ENCODE assay signal across 17 cellular contexts in genomic region chr12:57099062-57099714, GRCh38. TPM values are rescaled to one million over a fixed set of nuclear protein-coding genes. Genes with fewer than 3 reads are reported as not detected.
DNase-seq lines count a peak whose midpoint lies in the region; ATAC-seq and TF ChIP-seq lines count a peak whose summit lies in the region.
"Had no signal": no experiment of that assay in that cellular context is flagged by ENCODE, and none has a peak within 500 bp of the region (broad histone marks: within the 10 kb centered on the region; RNA-seq: fewer than 3 reads in every experiment).

No MANE protein-coding gene starts in this region.

- CTCF ChIA-PET in CD8-positive, alpha-beta T cell (lab: Charles Lee) = interaction anchor here (1.3 to 7.5 kb wide), 5 partner anchors 9 to 30 kb away, joined by 3 to 57 read pairs (median 5); partner anchors contain the start of gene STAT6
- CTCF ChIA-PET in PC-9 (lab: Charles Lee) = no interaction called here

- H3F3A ChIP-seq in PC-9 (ENCODE audit: insufficient read depth, low read depth) = peaks cover 18% of the 10 kb centered on the region

- no peaks in the 10 kb centered on the region for H3K9me2 ChIP-seq in PC-9 (ENCODE audit: insufficient read depth)

- DNase-seq in A172 (ENCODE audit: low spot score) = peak; percentile 40
- no peak for DNase-seq in CD8-positive, alpha-beta T cell
- no peak for DNase-seq in activated naive CD4-positive, alpha-beta T cell treated with anti-CD3 and anti-CD28 coated beads, Interleukin-2, amount 50 U/mL, for 72 hours (ENCODE audit: low spot score in 2 of 2)
- DNase-seq in myocyte (ENCODE audit: low read depth) = peak; percentile 10
- no peak for DNase-seq in PC-9
- DNase-seq in KG1 (lab: John Stamatoyannopoulos, UW) = no peak
- DNase-seq in NCI-H526 treated with DMSO at 0.1 percent for 48 hours (lab: John Stamatoyannopoulos, UW) = no peak
- DNase-seq: dermis blood vessel endothelial cell; GF-D8; left colon; NCI-H2081; stimulated activated CD8-positive, alpha-beta memory T cell treated with anti-CD3 and anti-CD28 coated beads, Interleukin-4, amount 100 ng/mL, for 48 hours had no signal

- H3K4me3 ChIP-seq in CD8-positive, alpha-beta T cell (ENCODE audit: low read depth, low read length) = no peak overlapping the region
- H3K4me3 ChIP-seq in PC-9 = no peak overlapping the region
- H3K4me3 ChIP-seq: adrenal gland had no signal

- POLR2A ChIA-PET in CD8-positive, alpha-beta T cell (lab: Charles Lee) = interaction anchor here (1.3 to 15.9 kb wide), 3 partner anchors 10 to 20 kb away, joined by 6 to 244 read pairs (median 9); partner anchors contain the start of genes NAB2, NEMP1 and STAT6
- POLR2A ChIA-PET in PC-9 (lab: Charles Lee; ENCODE audit: unreplicated experiment) = no interaction called here

- H3K9me3 Mint-ChIP-seq in CD8-positive, alpha-beta T cell = no peaks in the 10 kb centered on the region
- H3K9me3 Mint-ChIP-seq in activated naive CD4-positive, alpha-beta T cell treated with anti-CD3 and anti-CD28 coated beads, Interleukin-2, amount 50 U/mL, for 72 hours = no peaks in the 10 kb centered on the region

- intact Hi-C loops in CD8-positive, alpha-beta T cell (cut with DNase I, micrococcal nuclease) = no loop called here
- intact Hi-C loops in PC-9 (cut with micrococcal nuclease; ENCODE audit: unreplicated experiment) = no loop called here

- peak overlapping the region; percentile 81 for H3K27ac Mint-ChIP-seq in CD8-positive, alpha-beta T cell
- peak overlapping the region; percentile 81 to 91 for H3K27ac Mint-ChIP-seq in activated naive CD4-positive, alpha-beta T cell treated with anti-CD3 and anti-CD28 coated beads, Interleukin-2, amount 50 U/mL, for 72 hours

- H3K27ac ChIP-seq in CD8-positive, alpha-beta T cell (ENCODE audit: low read depth, low read length) = no peak overlapping the region
- no peak overlapping the region for H3K27ac ChIP-seq in PC-9
- H3K27ac ChIP-seq: C4-2B had no signal

- no peaks in the 10 kb centered on the region for H3K79me2 ChIP-seq in PC-9 (ENCODE audit: low read depth)

- TF ChIP-seq CTCF in CD8-positive, alpha-beta T cell (IDR thresholded peaks at IDR 0.05) = no peak
- no peak for TF ChIP-seq CTCF in PC-9 (conservative IDR thresholded peaks at IDR 0.05)

- no peak overlapping the region for H2AFZ ChIP-seq in PC-9

- no peak overlapping the region for H3K4me3 Mint-ChIP-seq in CD8-positive, alpha-beta T cell

- no peaks in the 10 kb centered on the region for H3K27me3 ChIP-seq in CD8-positive, alpha-beta T cell (ENCODE audit: insufficient read depth, low read length)
- H3K27me3 ChIP-seq in PC-9 (ENCODE audit: insufficient read depth, low read depth) = no peaks in the 10 kb centered on the region
- H3K27me3 ChIP-seq: adrenal gland had no signal

- H3K36me3 Mint-ChIP-seq in CD8-positive, alpha-beta T cell = peaks cover 77% of the 10 kb centered on the region
- peaks cover 24 to 27% of the 10 kb centered on the region in 2 donors for H3K36me3 Mint-ChIP-seq in activated naive CD4-positive, alpha-beta T cell treated with anti-CD3 and anti-CD28 coated beads, Interleukin-2, amount 50 U/mL, for 72 hours

- no peak overlapping the region for H3K4me2 ChIP-seq in PC-9

- ATAC-seq in CD8-positive, alpha-beta T cell = no peak
- no peak for ATAC-seq in activated naive CD4-positive, alpha-beta T cell treated with anti-CD3 and anti-CD28 coated beads, Interleukin-2, amount 50 U/mL, for 72 hours
- ATAC-seq in GM18861 (IDR thresholded peaks at IDR 0.05; ENCODE audit: unreplicated experiment) = no peak
- ATAC-seq: left colon had no signal

- H3K4me1 ChIP-seq in CD8-positive, alpha-beta T cell (ENCODE audit: insufficient read depth, low read length) = peaks cover 17% of the 10 kb centered on the region
- H3K4me1 ChIP-seq in PC-9 (replicated peaks; ENCODE audit: insufficient read depth) = no peaks in the 10 kb centered on the region

- peaks cover 58% of the 10 kb centered on the region for H3K36me3 ChIP-seq in CD8-positive, alpha-beta T cell (ENCODE audit: insufficient read depth, low read length)
- peaks cover 4% of the 10 kb centered on the region; the same call in 1 of the 2 replicates for H3K36me3 ChIP-seq in PC-9 (ENCODE audit: low read depth)

- no peaks in the 10 kb centered on the region for H3K9me3 ChIP-seq in CD8-positive, alpha-beta T cell (ENCODE audit: low read length)
- no peaks in the 10 kb centered on the region for H3K9me3 ChIP-seq in PC-9 (ENCODE audit: insufficient read depth, low read depth)
- H3K9me3 ChIP-seq: adrenal gland had no signal

- peaks cover 49% of the 10 kb centered on the region for H3K4me1 Mint-ChIP-seq in CD8-positive, alpha-beta T cell (ENCODE audit: low read depth)

- H4K20me1 ChIP-seq in PC-9 (ENCODE audit: insufficient read depth) = no peaks in the 10 kb centered on the region

- no TSS peak for BruUV-seq in PC-9 (replicated peaks; lab: Mats Ljungman, UMichigan)

- H3K27me3 Mint-ChIP-seq in CD8-positive, alpha-beta T cell (ENCODE audit: low read depth) = no peaks in the 10 kb centered on the region

RNA-seq across cellular contexts. Expression of gene NAB2, which starts 10.3 kb away (rescaled TPM):
- total RNA-seq in A172 (2014; rRNA removed; shearing (Covaris generic)) = 18.9 and 22.4 TPM in 2 replicates
- 1 to 10 TPM; 5.9 to 6.7 TPM for total RNA-seq in CD8-positive, alpha-beta T cell
- 10 to 100 TPM; 39.1 to 39.3 TPM for total RNA-seq in activated naive CD4-positive, alpha-beta T cell treated with anti-CD3 and anti-CD28 coated beads, Interleukin-2, amount 50 U/mL, for 72 hours
- total RNA-seq in myocyte (50.6 and 76.7 TPM in 2 replicates), PC-9 (2021) (13.8 and 20.2 TPM in 2 replicates)
- 53.8 TPM for polyA plus RNA-seq in myocyte (2012)

RNA-seq across cellular contexts. Expression of gene STAT6, which starts 12.0 kb away (rescaled TPM):
- 15.2 and 18.4 TPM in 2 replicates for total RNA-seq in A172 (2014; rRNA removed; shearing (Covaris generic))
- total RNA-seq in CD8-positive, alpha-beta T cell = 100 to 1,000 TPM; 116 to 127 TPM
- total RNA-seq in activated naive CD4-positive, alpha-beta T cell treated with anti-CD3 and anti-CD28 coated beads, Interleukin-2, amount 50 U/mL, for 72 hours = 100 to 1,000 TPM; 213 to 283 TPM
- total RNA-seq in myocyte (51.1 and 59.4 TPM in 2 replicates), PC-9 (2021) (112 and 122 TPM in 2 replicates)
- polyA plus RNA-seq in myocyte (2012) = 66.7 TPM

RNA-seq across cellular contexts. Expression of gene NEMP1, which starts 20.6 kb away (rescaled TPM):
- 26.3 and 28.0 TPM in 2 replicates for total RNA-seq in A172 (2014; rRNA removed; shearing (Covaris generic))
- total RNA-seq in CD8-positive, alpha-beta T cell = 1 to 10 TPM; 4.3 to 7.4 TPM
- 100 to 1,000 TPM in 1 of 2 donors, 10 to 100 TPM in 1; 80.2 to 182 TPM for total RNA-seq in activated naive CD4-positive, alpha-beta T cell treated with anti-CD3 and anti-CD28 coated beads, Interleukin-2, amount 50 U/mL, for 72 hours
- total RNA-seq in myocyte (9.9 and 19.1 TPM in 2 replicates), PC-9 (2021) (28.9 and 36.6 TPM in 2 replicates)
- polyA plus RNA-seq in myocyte (2012) = 4.3 TPM

RNA-seq across cellular contexts. Expression of gene LRP1, which starts 29.1 kb away (rescaled TPM):
- 34.1 and 35.5 TPM in 2 replicates for total RNA-seq in A172 (2014; rRNA removed; shearing (Covaris generic))
- 1 to 10 TPM; 3.6 to 4.0 TPM for total RNA-seq in CD8-positive, alpha-beta T cell
- total RNA-seq in activated naive CD4-positive, alpha-beta T cell treated with anti-CD3 and anti-CD28 coated beads, Interleukin-2, amount 50 U/mL, for 72 hours = 1 to 10 TPM; 1.3 to 5.9 TPM
- total RNA-seq in myocyte (40.0 and 53.8 TPM in 2 replicates), PC-9 (2021) (51.4 and 70.1 TPM in 2 replicates)
- polyA plus RNA-seq in myocyte (2012) = 703 TPM

RNA-seq across cellular contexts. Expression of gene LRP1-AS, which starts 48.2 kb away (rescaled TPM):
- not detected in 2 replicates for total RNA-seq in A172 (2014; rRNA removed; shearing (Covaris generic))
- total RNA-seq in CD8-positive, alpha-beta T cell = not detected
- total RNA-seq in activated naive CD4-positive, alpha-beta T cell treated with anti-CD3 and anti-CD28 coated beads, Interleukin-2, amount 50 U/mL, for 72 hours = not detected
- total RNA-seq in myocyte (not detected in 2 replicates), PC-9 (2021) (not detected in 2 replicates)
- 0.77 TPM for polyA plus RNA-seq in myocyte (2012)
- total RNA-seq: adrenal gland, dermis blood vessel endothelial cell, left colon, LHCN-M2, omental fat pad had no signal
- polyA plus RNA-seq: adrenal gland had no signal

Comparison
In these comparisons a context has a peak if more than half of its experiments do, and no peak if none do; other contexts are left out.
1. DNase-seq: peak in A172 (single experiment) and myocyte (single experiment); none in CD8-positive, alpha-beta T cell (0 of 7), activated naive CD4-positive, alpha-beta T cell treated with anti-CD3 and anti-CD28 coated beads, Interleukin-2, amount 50 U/mL, for 72 hours (0 of 2), PC-9 (0 of 2), KG1 (single experiment) and NCI-H526 treated with DMSO at 0.1 percent for 48 hours (single experiment).